ENCODE assay signal across 8 cellular contexts in the genomic region with DNA sequence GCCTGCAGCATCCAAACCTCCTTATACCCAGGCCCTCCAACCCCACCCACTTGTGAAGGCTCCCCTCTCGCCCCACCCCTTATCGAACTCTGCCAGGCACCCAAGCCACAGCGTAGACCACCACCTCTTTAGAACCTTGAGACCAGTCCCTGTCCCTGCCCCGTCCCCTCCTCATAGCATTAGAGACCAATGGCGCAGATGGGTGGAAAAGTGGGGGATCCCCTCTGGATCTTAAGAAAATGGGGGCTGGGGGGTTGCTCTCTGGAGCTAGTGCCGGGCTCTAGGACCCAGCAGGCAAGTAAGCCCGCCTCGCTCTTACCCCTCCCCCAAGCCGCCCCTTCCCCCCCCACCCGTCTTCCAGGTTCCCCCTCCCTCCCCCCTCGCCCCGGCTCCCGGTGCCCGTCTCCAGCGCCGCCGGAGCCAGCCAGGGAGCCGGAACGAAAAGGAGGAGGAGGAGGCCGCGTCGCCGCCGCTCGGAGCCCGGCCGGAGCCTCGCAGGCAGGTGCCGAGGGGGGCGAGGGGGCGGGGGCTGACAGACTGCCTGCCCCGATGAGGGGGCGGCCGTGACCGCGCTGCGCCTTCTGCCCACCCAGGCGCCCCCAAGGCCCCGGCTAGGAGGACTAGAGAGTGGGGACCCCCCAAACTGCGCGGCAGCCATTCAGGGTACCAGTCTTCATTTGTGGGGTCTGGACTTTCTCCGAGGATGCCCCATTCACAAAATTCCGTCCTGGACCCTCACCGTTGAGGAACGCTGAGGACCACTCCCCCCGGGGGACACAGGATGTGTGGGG. TPM values are rescaled to one million over a fixed set of nuclear protein-coding genes. Genes with fewer than 3 reads are reported as not detected.
DNase-seq lines count a peak whose midpoint lies in the region; ATAC-seq and TF ChIP-seq lines count a peak whose summit lies in the region.

A gene with protein sequence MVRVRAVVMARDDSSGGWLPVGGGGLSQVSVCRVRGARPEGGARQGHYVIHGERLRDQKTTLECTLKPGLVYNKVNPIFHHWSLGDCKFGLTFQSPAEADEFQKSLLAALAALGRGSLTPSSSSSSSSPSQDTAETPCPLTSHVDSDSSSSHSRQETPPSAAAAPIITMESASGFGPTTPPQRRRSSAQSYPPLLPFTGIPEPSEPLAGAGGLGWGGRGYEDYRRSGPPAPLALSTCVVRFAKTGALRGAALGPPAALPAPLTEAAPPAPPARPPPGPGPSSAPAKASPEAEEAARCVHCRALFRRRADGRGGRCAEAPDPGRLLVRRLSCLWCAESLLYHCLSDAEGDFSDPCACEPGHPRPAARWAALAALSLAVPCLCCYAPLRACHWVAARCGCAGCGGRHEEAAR (plus strand): TSS at position 388 of the 791 bp plus-strand sequence. CDS start 1,606 bp downstream, outside the sequence.

- no peaks in the 10 kb centered on the region for H3K36me3 ChIP-seq in breast epithelium

- TF ChIP-seq POLR2A in breast epithelium (IDR thresholded peaks at IDR 0.05), result no peak

- CTCF ChIA-PET in activated CD8-positive, alpha-beta memory T cell treated with anti-CD3 and anti-CD28 coated beads, Interleukin-2, amount 10 ng/mL, durations not matched to agents 7 days and 5 days (lab: Charles Lee), result interaction anchor here (0.6 to 2.3 kb wide), 7 partner anchors 14 to 542 kb away, joined by 3 to 17 read pairs (median 3); a partner anchor contains a TSS

- peak within 1 kb of the TSS; percentile 88 to 91 for H3K27ac ChIP-seq in breast epithelium

- peaks cover 41% of the 10 kb centered on the region for H3K27me3 Mint-ChIP-seq in activated CD8-positive, alpha-beta memory T cell treated with anti-CD3 and anti-CD28 coated beads, Interleukin-2, amount 10 ng/mL, durations not matched to agents 7 days and 5 days
- peaks cover 35% of the 10 kb centered on the region for H3K27me3 Mint-ChIP-seq in stimulated activated naive CD8-positive, alpha-beta T cell treated with anti-CD3 and anti-CD28 coated beads, Interleukin-15, Interleukin-2, amounts not matched to agents 100 ng/mL and 50 ng/mL, for 24 hours

- H3K4me3 Mint-ChIP-seq in activated CD8-positive, alpha-beta memory T cell treated with anti-CD3 and anti-CD28 coated beads, Interleukin-2, amount 10 ng/mL, durations not matched to agents 7 days and 5 days, result peak within 1 kb of the TSS; percentile 70
- H3K4me3 Mint-ChIP-seq in stimulated activated naive CD8-positive, alpha-beta T cell treated with anti-CD3 and anti-CD28 coated beads, Interleukin-15, Interleukin-2, amounts not matched to agents 100 ng/mL and 50 ng/mL, for 24 hours, result peak within 1 kb of the TSS; percentile 79

- H3K36me3 Mint-ChIP-seq in activated CD8-positive, alpha-beta memory T cell treated with anti-CD3 and anti-CD28 coated beads, Interleukin-2, amount 10 ng/mL, durations not matched to agents 7 days and 5 days, result peaks cover 4% of the 10 kb centered on the region
- H3K36me3 Mint-ChIP-seq in stimulated activated naive CD8-positive, alpha-beta T cell treated with anti-CD3 and anti-CD28 coated beads, Interleukin-15, Interleukin-2, amounts not matched to agents 100 ng/mL and 50 ng/mL, for 24 hours (ENCODE audit: low read depth), result peaks cover 16% of the 10 kb centered on the region

- ATAC-seq in activated CD8-positive, alpha-beta memory T cell treated with anti-CD3 and anti-CD28 coated beads, Interleukin-2, amount 10 ng/mL, durations not matched to agents 7 days and 5 days, result peak; percentile 62
- no peak for ATAC-seq in HG03135 (IDR thresholded peaks at IDR 0.05; ENCODE audit: unreplicated experiment)

- TF ChIP-seq CTCF in breast epithelium (IDR thresholded peaks at IDR 0.05), result no peak

- no peaks in the 10 kb centered on the region for H3K27me3 ChIP-seq in breast epithelium

- no peak for DNase-seq in activated CD8-positive, alpha-beta memory T cell treated with anti-CD3 and anti-CD28 coated beads, Interleukin-2, amount 10 ng/mL, durations not matched to agents 7 days and 5 days
- no peak for DNase-seq in activated CD8-positive, alpha-beta memory T cell treated with anti-CD3 and anti-CD28 coated beads, Interleukin-2, amount 50 U/mL, for 48 hours
- DNase-seq in NCI-H446 (lab: John Stamatoyannopoulos, UW) (peak; percentile 53 to 85), breast epithelium (ENCODE audit: low spot score in 2 of 2) (peak in 1 of 2 donors; percentile 37), islet precursor cell (peak; percentile 83)
- DNase-seq in effector CD8-positive, alpha-beta T cell (lab: John Stamatoyannopoulos, UW), result no peak

- H3K4me1 ChIP-seq in breast epithelium, result peaks cover 0 to 6% of the 10 kb centered on the region in 2 donors

- peaks cover 16% of the 10 kb centered on the region for H3K4me1 Mint-ChIP-seq in activated CD8-positive, alpha-beta memory T cell treated with anti-CD3 and anti-CD28 coated beads, Interleukin-2, amount 10 ng/mL, durations not matched to agents 7 days and 5 days
- peaks cover 29% of the 10 kb centered on the region for H3K4me1 Mint-ChIP-seq in stimulated activated naive CD8-positive, alpha-beta T cell treated with anti-CD3 and anti-CD28 coated beads, Interleukin-15, Interleukin-2, amounts not matched to agents 100 ng/mL and 50 ng/mL, for 24 hours (ENCODE audit: low read depth)

- intact Hi-C loops in breast epithelium (cut with DNase I; ENCODE audit: low total_unique reads), result no loop called here

- H3K9me3 ChIP-seq in breast epithelium, result no peaks in the 10 kb centered on the region

- peak within 1 kb of the TSS; percentile 44 for H3K27ac Mint-ChIP-seq in activated CD8-positive, alpha-beta memory T cell treated with anti-CD3 and anti-CD28 coated beads, Interleukin-2, amount 10 ng/mL, durations not matched to agents 7 days and 5 days
- H3K27ac Mint-ChIP-seq in stimulated activated naive CD8-positive, alpha-beta T cell treated with anti-CD3 and anti-CD28 coated beads, Interleukin-15, Interleukin-2, amounts not matched to agents 100 ng/mL and 50 ng/mL, for 24 hours, result peak within 1 kb of the TSS; percentile 68

- H3K4me3 ChIP-seq in breast epithelium, result peak within 1 kb of the TSS; percentile 35 to 74 (median 64)

- H3K9me3 Mint-ChIP-seq in activated CD8-positive, alpha-beta memory T cell treated with anti-CD3 and anti-CD28 coated beads, Interleukin-2, amount 10 ng/mL, durations not matched to agents 7 days and 5 days (ENCODE audit: low read depth), result no peaks in the 10 kb centered on the region
- H3K9me3 Mint-ChIP-seq in stimulated activated naive CD8-positive, alpha-beta T cell treated with anti-CD3 and anti-CD28 coated beads, Interleukin-15, Interleukin-2, amounts not matched to agents 100 ng/mL and 50 ng/mL, for 24 hours, result no peaks in the 10 kb centered on the region

RNA-seq across cellular contexts. Expression of the gene that starts here (rescaled TPM):
- under 1 TPM; 0.84 to 0.93 TPM for total RNA-seq in activated CD8-positive, alpha-beta memory T cell treated with anti-CD3 and anti-CD28 coated beads, Interleukin-2, amount 10 ng/mL, durations not matched to agents 7 days and 5 days
- total RNA-seq in breast epithelium, result under 1 TPM; 0.16 to 0.66 (median 0.29) TPM

Comparison
In these comparisons a context has a peak if more than half of its experiments do, and no peak if none do; other contexts are left out.
1. Peak in ATAC-seq in activated CD8-positive, alpha-beta memory T cell treated with anti-CD3 and anti-CD28 coated beads, Interleukin-2, amount 10 ng/mL, durations not matched to agents 7 days and 5 days; RNA of the gene not detected or under 1 TPM.
2. DNase-seq: peak in NCI-H446 (2 of 2) and islet precursor cell (single experiment); none in activated CD8-positive, alpha-beta memory T cell treated with anti-CD3 and anti-CD28 coated beads, Interleukin-2, amount 10 ng/mL, durations not matched to agents 7 days and 5 days (single experiment), activated CD8-positive, alpha-beta memory T cell treated with anti-CD3 and anti-CD28 coated beads, Interleukin-2, amount 50 U/mL, for 48 hours (single experiment) and effector CD8-positive, alpha-beta T cell (single experiment).